ENCODE assay signal across 8 cellular contexts in the genomic region with DNA sequence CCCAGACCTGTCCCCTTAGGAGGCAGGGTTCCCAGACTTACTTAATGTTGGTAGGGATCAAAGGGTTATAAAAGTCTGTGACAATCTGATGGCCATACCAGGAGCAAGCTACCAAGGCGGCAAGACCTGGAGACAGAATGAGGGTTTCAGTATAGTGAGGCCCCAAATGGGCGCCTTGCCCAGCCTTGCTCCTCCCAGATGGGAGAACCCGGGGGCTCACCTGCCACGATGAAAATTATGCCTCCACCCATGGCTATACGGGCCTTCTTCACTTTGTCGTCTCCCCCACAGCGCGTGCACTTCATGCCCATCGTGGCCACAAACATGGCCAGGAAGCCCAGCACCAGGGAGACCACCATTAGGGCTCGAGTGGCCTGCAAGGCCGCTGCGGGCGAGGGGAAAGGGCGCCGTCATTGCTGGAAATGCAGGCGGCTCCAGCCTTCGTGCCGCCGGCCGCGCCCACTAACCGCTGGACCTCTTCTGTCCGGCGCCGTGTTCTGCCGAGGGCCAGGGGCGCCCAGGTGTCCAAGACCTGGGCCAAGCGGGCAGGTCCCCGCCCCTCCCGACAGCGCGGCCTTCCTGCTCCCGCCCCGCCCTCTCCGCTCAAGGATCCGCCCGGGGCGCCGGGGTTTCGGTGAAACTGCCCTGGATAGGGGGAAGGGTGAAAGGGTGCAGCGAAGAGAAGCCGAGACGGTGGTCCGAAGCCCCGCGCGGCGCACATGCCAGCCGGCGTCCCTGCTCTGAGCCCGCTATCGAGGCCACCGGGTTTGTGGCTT. TPM values are rescaled to one million over a fixed set of nuclear protein-coding genes. Genes with fewer than 3 reads are reported as not detected.
DNase-seq lines count a peak whose midpoint lies in the region; ATAC-seq and TF ChIP-seq lines count a peak whose summit lies in the region.

No MANE protein-coding gene starts in this region.

- ATAC-seq in thoracic aorta (ENCODE audit: insufficient number of reproducible peaks, low FRiP score, low read depth) (no peak), HG03097 (IDR thresholded peaks at IDR 0.05; ENCODE audit: low FRiP score, unreplicated experiment) (no peak), HG02610 (IDR thresholded peaks at IDR 0.05; ENCODE audit: unreplicated experiment) (no peak)

- TF ChIP-seq RAD21 in liver (IDR thresholded peaks at IDR 0.05): peak in 1 of 2 donors; percentile 6

- peaks cover 5% of the 10 kb centered on the region; the same call in 1 of the 2 replicates for H3K4me1 ChIP-seq in ES-I3 (ENCODE audit: insufficient read depth, low read length)
- peaks cover 13 to 53% (median 32%) of the 10 kb centered on the region in 4 donors for H3K4me1 ChIP-seq in liver (ENCODE audit: control insufficient read depth in 4 of 4, insufficient read depth in 4 of 4, low read length in 3 of 4)
- peaks cover 11 to 25% of the 10 kb centered on the region in 2 donors for H3K4me1 ChIP-seq in thoracic aorta (ENCODE audit: control insufficient read depth in 1 of 2, low read depth in 2 of 2)

- H3K9me3 ChIP-seq in ES-I3 (ENCODE audit: control insufficient read depth, insufficient read depth, low read length) (no peaks in the 10 kb centered on the region), liver (ENCODE audit: control insufficient read depth in 4 of 4, low read length in 3 of 4) (no peaks in the 10 kb centered on the region), thoracic aorta (no peaks in the 10 kb centered on the region)

- H3K9ac ChIP-seq in ES-I3 (ENCODE audit: low read depth, low read length): peak overlapping the region; percentile 94
- peak overlapping the region; percentile 72 to 78 for H3K9ac ChIP-seq in liver (ENCODE audit: low read depth in 1 of 2, low read length in 2 of 2)

- peak overlapping the region; percentile 83 to 87 for H3K27ac ChIP-seq in liver (ENCODE audit: low read depth in 1 of 2, low read length in 2 of 2)
- no peak overlapping the region for H3K27ac ChIP-seq in thoracic aorta

- TF ChIP-seq CTCF in liver (IDR thresholded peaks at IDR 0.05; ENCODE audit: low read depth, low read length, missing input control) (no peak), thoracic aorta (IDR thresholded peaks at IDR 0.05) (no peak)

- peak; percentile 17 for DNase-seq in NCI-H2171 treated with DMSO at 0.1 percent for 48 hours (lab: John Stamatoyannopoulos, UW)
- DNase-seq in central memory CD4-positive, alpha-beta T cell: peak; percentile 23
- no peak for DNase-seq in thoracic aorta (ENCODE audit: low spot score)
- DNase-seq in 8988T: no peak

- H3K27me3 ChIP-seq in liver (ENCODE audit: control insufficient read depth in 4 of 4, insufficient read depth in 4 of 4, low read length in 3 of 4) (no peaks in the 10 kb centered on the region), thoracic aorta (replicated peaks; ENCODE audit: insufficient read depth) (peaks cover 12% of the 10 kb centered on the region)

- H3K4me3 ChIP-seq in liver (ENCODE audit: low read depth in 1 of 3, low read length in 3 of 3): peak overlapping the region; percentile 63 to 68 (median 65)
- peak overlapping the region; percentile 75 for H3K4me3 ChIP-seq in thoracic aorta

- H3K36me3 ChIP-seq in ES-I3 (ENCODE audit: insufficient read depth, low read length): peaks cover 15% of the 10 kb centered on the region; the same call in 1 of the 2 replicates
- H3K36me3 ChIP-seq in liver (ENCODE audit: control insufficient read depth in 4 of 4, insufficient read depth in 3 of 4, low read depth in 1 of 4, low read length in 3 of 4): peaks cover 0 to 10% (median 6%) of the 10 kb centered on the region in 4 donors
- peaks cover 15% of the 10 kb centered on the region for H3K36me3 ChIP-seq in thoracic aorta

- WGBS in liver: 8% methylated on average over 53 of the region's 53 CpGs

TF ChIP-seq in liver, 16 proteins besides CTCF, POLR2A, EP300 and RAD21:
- TF ChIP-seq HNF4A (conservative IDR thresholded peaks at IDR 0.05): peak in 1 of 2 donors; percentile 44
- no peak for TF ChIP-seq RXRA (IDR thresholded peaks at IDR 0.05)
- TF ChIP-seq YY1 (IDR thresholded peaks at IDR 0.05): peak; percentile 73
- TF ChIP-seq SP1 (IDR thresholded peaks at IDR 0.05): peak; percentile 30
- TF ChIP-seq, protein P1, sequence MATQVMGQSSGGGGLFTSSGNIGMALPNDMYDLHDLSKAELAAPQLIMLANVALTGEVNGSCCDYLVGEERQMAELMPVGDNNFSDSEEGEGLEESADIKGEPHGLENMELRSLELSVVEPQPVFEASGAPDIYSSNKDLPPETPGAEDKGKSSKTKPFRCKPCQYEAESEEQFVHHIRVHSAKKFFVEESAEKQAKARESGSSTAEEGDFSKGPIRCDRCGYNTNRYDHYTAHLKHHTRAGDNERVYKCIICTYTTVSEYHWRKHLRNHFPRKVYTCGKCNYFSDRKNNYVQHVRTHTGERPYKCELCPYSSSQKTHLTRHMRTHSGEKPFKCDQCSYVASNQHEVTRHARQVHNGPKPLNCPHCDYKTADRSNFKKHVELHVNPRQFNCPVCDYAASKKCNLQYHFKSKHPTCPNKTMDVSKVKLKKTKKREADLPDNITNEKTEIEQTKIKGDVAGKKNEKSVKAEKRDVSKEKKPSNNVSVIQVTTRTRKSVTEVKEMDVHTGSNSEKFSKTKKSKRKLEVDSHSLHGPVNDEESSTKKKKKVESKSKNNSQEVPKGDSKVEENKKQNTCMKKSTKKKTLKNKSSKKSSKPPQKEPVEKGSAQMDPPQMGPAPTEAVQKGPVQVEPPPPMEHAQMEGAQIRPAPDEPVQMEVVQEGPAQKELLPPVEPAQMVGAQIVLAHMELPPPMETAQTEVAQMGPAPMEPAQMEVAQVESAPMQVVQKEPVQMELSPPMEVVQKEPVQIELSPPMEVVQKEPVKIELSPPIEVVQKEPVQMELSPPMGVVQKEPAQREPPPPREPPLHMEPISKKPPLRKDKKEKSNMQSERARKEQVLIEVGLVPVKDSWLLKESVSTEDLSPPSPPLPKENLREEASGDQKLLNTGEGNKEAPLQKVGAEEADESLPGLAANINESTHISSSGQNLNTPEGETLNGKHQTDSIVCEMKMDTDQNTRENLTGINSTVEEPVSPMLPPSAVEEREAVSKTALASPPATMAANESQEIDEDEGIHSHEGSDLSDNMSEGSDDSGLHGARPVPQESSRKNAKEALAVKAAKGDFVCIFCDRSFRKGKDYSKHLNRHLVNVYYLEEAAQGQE (IDR thresholded peaks at IDR 0.05): peak; percentile 68
TF ChIP-seq in liver: peak in this region for 4.

RNA-seq across cellular contexts. Expression of gene CLDN7, which starts 1.5 kb away (rescaled TPM):
- total RNA-seq in liver: 10 to 100 TPM in 1 of 2 donors, 1 to 10 TPM in 1; 3.0 to 20.2 TPM
- polyA plus RNA-seq in liver: 10 to 100 TPM; 19.1 to 35.0 TPM
- under 1 TPM in 1 of 2 donors, not detected in 1; 0.41 TPM for total RNA-seq in thoracic aorta

RNA-seq across cellular contexts. Expression of gene ELP5, which starts 8.8 kb away (rescaled TPM):
- total RNA-seq in liver (10 to 100 TPM; 19.3 to 24.1 TPM), thoracic aorta (10 to 100 TPM; 15.8 to 19.0 TPM)
- polyA plus RNA-seq in liver: 10 to 100 TPM; 29.1 to 38.4 TPM

RNA-seq across cellular contexts. Expression of gene CTDNEP1, which starts 9.3 kb away (rescaled TPM):
- total RNA-seq in liver (10 to 100 TPM; 15.2 to 21.9 TPM), thoracic aorta (10 to 100 TPM; 51.3 to 51.7 TPM)
- 10 to 100 TPM; 11.0 to 28.6 TPM for polyA plus RNA-seq in liver

RNA-seq across cellular contexts. Expression of gene GABARAP, which starts 18.5 kb away (rescaled TPM):
- total RNA-seq in liver (10 to 100 TPM; 74.4 to 88.4 TPM), thoracic aorta (100 to 1,000 TPM; 187 to 446 TPM)
- polyA plus RNA-seq in liver: 100 to 1,000 TPM; 322 to 489 TPM

RNA-seq across cellular contexts. Expression of gene SLC2A4, which starts 20.7 kb away (rescaled TPM):
- total RNA-seq in liver (10 to 100 TPM in 1 of 2 donors, 1 to 10 TPM in 1; 1.2 to 10.6 TPM), thoracic aorta (1 to 10 TPM; 1.2 to 7.7 TPM)
- 1 to 10 TPM in 1 of 2 donors, under 1 TPM in 1; 0.42 to 1.9 TPM for polyA plus RNA-seq in liver

Comparison
In these comparisons a context has a peak if more than half of its experiments do, and no peak if none do; other contexts are left out.
1. DNase-seq: peak in NCI-H2171 treated with DMSO at 0.1 percent for 48 hours (single experiment) and central memory CD4-positive, alpha-beta T cell (single experiment); none in thoracic aorta (single experiment) and 8988T (single experiment).
2. H3K27ac ChIP-seq: peak in liver (2 of 2); none in thoracic aorta (0 of 2).